ENCODE assay signal across 13 cellular contexts in genomic region chr10:84117204-84117603, GRCh38. TPM values are rescaled to one million over a fixed set of nuclear protein-coding genes. Genes with fewer than 3 reads are reported as not detected.
DNase-seq lines count a peak whose midpoint lies in the region; ATAC-seq and TF ChIP-seq lines count a peak whose summit lies in the region.
"Not testable (repeated sequence)": the region's sequence is repeated elsewhere in the genome, so short reads cannot be mapped to it uniquely, and the experiment has no call there.
"Had no signal": no experiment of that assay in that cellular context is flagged by ENCODE, and none has a peak within 500 bp of the region (broad histone marks: within the 10 kb centered on the region; RNA-seq: fewer than 3 reads in every experiment).

No MANE protein-coding gene starts in this region.

- not testable (repeated sequence) for H3K27me3 ChIP-seq in neural progenitor cell

- not testable (repeated sequence) for H3K4me3 ChIP-seq in epithelial cell of esophagus (ENCODE audit: low read length); neural progenitor cell

- H4K20me1 ChIP-seq in neural progenitor cell (ENCODE audit: low read depth) = not testable (repeated sequence)

- H3K36me3 ChIP-seq in neural progenitor cell = not testable (repeated sequence)

- TF ChIP-seq CTCF in epithelial cell of esophagus (IDR thresholded peaks at IDR 0.05; ENCODE audit: insufficient read depth, low read depth, low read length, missing control alignments); neural progenitor cell (IDR thresholded peaks at IDR 0.05): not testable (repeated sequence)

- H3K27ac ChIP-seq in caudate nucleus (ENCODE audit: low read depth, low read length) = peak overlapping the region; percentile 53
- H3K27ac ChIP-seq in neural progenitor cell = not testable (repeated sequence)

- H3K9ac ChIP-seq in neural progenitor cell = not testable (repeated sequence)

- peak; percentile 45 for ATAC-seq in left colon
- peak; percentile 67 to 68 for ATAC-seq in stimulated activated naive B cell treated with anti-CD40 and anti-IgM and Interleukin-4, amounts not matched to agents 10 μg/mL and 1 μg/mL and 100 μg/mL, for 72 hours (replicated peaks)

- H3K4me2 ChIP-seq in neural progenitor cell = not testable (repeated sequence)

- H3K9me3 ChIP-seq in neural progenitor cell (ENCODE audit: low read depth) = not testable (repeated sequence)

- H3K27ac Mint-ChIP-seq in neural progenitor cell = peak overlapping the region; percentile 8
- peak overlapping the region; percentile 52 for H3K27ac Mint-ChIP-seq in stimulated activated naive B cell treated with anti-CD40 and anti-IgM and Interleukin-4, amounts not matched to agents 10 μg/mL and 1 μg/mL and 100 μg/mL, for 72 hours

- H3K4me1 ChIP-seq in neural progenitor cell = not testable (repeated sequence)

- intact Hi-C loops in left colon (cut with DNase I, micrococcal nuclease) = not testable (repeated sequence)

- H3F3A ChIP-seq in neural progenitor cell (ENCODE audit: low read depth) = not testable (repeated sequence)

- H3K9me3 Mint-ChIP-seq in neural progenitor cell = not testable (repeated sequence)
- peaks cover 8 to 10% of the 10 kb centered on the region in 2 donors for H3K9me3 Mint-ChIP-seq in stimulated activated naive B cell treated with anti-CD40 and anti-IgM and Interleukin-4, amounts not matched to agents 10 μg/mL and 1 μg/mL and 100 μg/mL, for 72 hours

- H2AFZ ChIP-seq in neural progenitor cell (replicated peaks) = not testable (repeated sequence)

- DNase-seq in SK-N-DZ (ENCODE audit: low spot score) = peak; percentile 37
- DNase-seq in caudate nucleus (lab: John Stamatoyannopoulos, UW) = peak in 1 of 61 donors; percentile 43
- DNase-seq in epithelial cell of esophagus (ENCODE audit: low read depth) = peak; percentile 14
- DNase-seq in left colon; neural progenitor cell (ENCODE audit: low spot score); stimulated activated naive B cell treated with anti-CD40 and anti-IgM and Interleukin-4, amounts not matched to agents 10 μg/mL and 1 μg/mL and 100 μg/mL, for 72 hours: not testable (repeated sequence)

- H3K27me3 Mint-ChIP-seq in neural progenitor cell (ENCODE audit: insufficient read depth, low read depth) = not testable (repeated sequence)
- peaks cover 10 to 14% of the 10 kb centered on the region in 2 donors for H3K27me3 Mint-ChIP-seq in stimulated activated naive B cell treated with anti-CD40 and anti-IgM and Interleukin-4, amounts not matched to agents 10 μg/mL and 1 μg/mL and 100 μg/mL, for 72 hours

- H3K4me3 Mint-ChIP-seq in neural progenitor cell; stimulated activated naive B cell treated with anti-CD40 and anti-IgM and Interleukin-4, amounts not matched to agents 10 μg/mL and 1 μg/mL and 100 μg/mL, for 72 hours: not testable (repeated sequence)

- H3K79me2 ChIP-seq in neural progenitor cell (ENCODE audit: low read depth) = not testable (repeated sequence)

- H3K36me3 Mint-ChIP-seq in neural progenitor cell; stimulated activated naive B cell treated with anti-CD40 and anti-IgM and Interleukin-4, amounts not matched to agents 10 μg/mL and 1 μg/mL and 100 μg/mL, for 72 hours: not testable (repeated sequence)

- not testable (repeated sequence) for H3K4me1 Mint-ChIP-seq in neural progenitor cell; stimulated activated naive B cell treated with anti-CD40 and anti-IgM and Interleukin-4, amounts not matched to agents 10 μg/mL and 1 μg/mL and 100 μg/mL, for 72 hours

RNA-seq across cellular contexts. Expression of gene GHITM, which starts 22.1 kb away (rescaled TPM):
- polyA plus RNA-seq in SK-N-DZ (2014; cell fraction: cytosol; rRNA removed) = 222 and 226 TPM in 2 replicates
- 106 and 117 TPM in 2 replicates for polyA plus RNA-seq in SK-N-DZ (2014; cell fraction: nucleus; rRNA removed)
- 100 to 1,000 TPM; 318 to 361 TPM for total RNA-seq in left colon
- total RNA-seq in neural progenitor cell (ENCODE audit: low replicate concordance) = 127 and 181 TPM in 2 replicates

RNA-seq across cellular contexts. Expression of gene GPR15LG, which starts 56.4 kb away (rescaled TPM):
- not detected in 2 replicates for polyA plus RNA-seq in SK-N-DZ (2014; cell fraction: cytosol; rRNA removed)
- not detected in 2 replicates for polyA plus RNA-seq in SK-N-DZ (2014; cell fraction: nucleus; rRNA removed)
- 100 to 1,000 TPM; 402 to 621 TPM for total RNA-seq in left colon
- not detected in 2 replicates for total RNA-seq in neural progenitor cell (ENCODE audit: low replicate concordance)
- total RNA-seq: CD4-positive, alpha-beta T cell; CD8-positive, alpha-beta memory T cell; GM23338; H4; H9 had no signal
- polyA plus RNA-seq: A549; CD14-positive monocyte; CD8-positive, alpha-beta memory T cell; GM23338 had no signal

Comparison
In these comparisons a context has a peak if more than half of its experiments do, and no peak if none do; other contexts are left out.
1. RNA of gene GPR15LG, which starts 56.4 kb away (total RNA-seq): 402 to 621 TPM in left colon; not detected in neural progenitor cell; every median in the first group is over 100 times any median in the second.